Comparison of ENCODE assay signal across 1 cellular context in the genomic region with DNA sequence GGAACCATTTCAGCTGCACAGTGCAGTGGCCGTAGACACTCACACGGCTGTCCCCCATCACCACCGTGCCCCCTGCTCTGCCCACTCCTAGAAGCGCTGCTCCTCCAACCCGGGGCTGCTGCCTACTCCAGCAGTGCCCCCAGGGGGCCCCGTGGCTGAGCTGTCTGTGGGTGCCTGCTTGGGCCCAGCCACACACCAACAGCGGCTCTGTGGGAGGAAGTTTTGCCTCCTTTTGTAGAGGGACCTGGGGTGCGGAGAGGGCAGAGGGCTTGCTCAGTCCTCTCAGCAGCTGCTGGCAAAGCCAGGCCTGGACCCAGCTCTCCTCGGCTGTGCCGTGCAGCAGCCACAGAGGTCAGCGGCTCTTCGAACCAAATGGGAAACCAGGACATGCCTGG.
TF ChIP-seq lines count a peak whose summit lies in the region.

No MANE protein-coding gene starts in this region.

TF ChIP-seq in HCT116, 20 proteins besides CTCF, POLR2A, EP300 and RAD21 (continued from another document):
- no peak for TF ChIP-seq ZNF274 (IDR thresholded peaks at IDR 0.05; ENCODE audit: low read depth, low read length)
- TF ChIP-seq POLR2AphosphoS5 (IDR thresholded peaks at IDR 0.05; ENCODE audit: low read depth, low read length): no peak
- no peak for TF ChIP-seq ZFX (IDR thresholded peaks at IDR 0.05)
- no peak for TF ChIP-seq CBX3 (IDR thresholded peaks at IDR 0.05; ENCODE audit: low read depth)
- TF ChIP-seq EZH2phosphoT487 (IDR thresholded peaks at IDR 0.05; ENCODE audit: borderline replicate concordance): no peak
- TF ChIP-seq, protein P1, sequence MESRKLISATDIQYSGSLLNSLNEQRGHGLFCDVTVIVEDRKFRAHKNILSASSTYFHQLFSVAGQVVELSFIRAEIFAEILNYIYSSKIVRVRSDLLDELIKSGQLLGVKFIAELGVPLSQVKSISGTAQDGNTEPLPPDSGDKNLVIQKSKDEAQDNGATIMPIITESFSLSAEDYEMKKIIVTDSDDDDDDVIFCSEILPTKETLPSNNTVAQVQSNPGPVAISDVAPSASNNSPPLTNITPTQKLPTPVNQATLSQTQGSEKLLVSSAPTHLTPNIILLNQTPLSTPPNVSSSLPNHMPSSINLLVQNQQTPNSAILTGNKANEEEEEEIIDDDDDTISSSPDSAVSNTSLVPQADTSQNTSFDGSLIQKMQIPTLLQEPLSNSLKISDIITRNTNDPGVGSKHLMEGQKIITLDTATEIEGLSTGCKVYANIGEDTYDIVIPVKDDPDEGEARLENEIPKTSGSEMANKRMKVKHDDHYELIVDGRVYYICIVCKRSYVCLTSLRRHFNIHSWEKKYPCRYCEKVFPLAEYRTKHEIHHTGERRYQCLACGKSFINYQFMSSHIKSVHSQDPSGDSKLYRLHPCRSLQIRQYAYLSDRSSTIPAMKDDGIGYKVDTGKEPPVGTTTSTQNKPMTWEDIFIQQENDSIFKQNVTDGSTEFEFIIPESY (IDR thresholded peaks at IDR 0.05; ENCODE audit: extremely low read depth, insufficient replicate concordance, low read length): no peak
- no peak for TF ChIP-seq JUND (IDR thresholded peaks at IDR 0.05)
- TF ChIP-seq EGR1 (IDR thresholded peaks at IDR 0.05; ENCODE audit: low read depth): no peak
- no peak for TF ChIP-seq FOSL1 (IDR thresholded peaks at IDR 0.05; ENCODE audit: low read depth)
